9 cellular contexts compared by ENCODE assay signal in the genomic region with DNA sequence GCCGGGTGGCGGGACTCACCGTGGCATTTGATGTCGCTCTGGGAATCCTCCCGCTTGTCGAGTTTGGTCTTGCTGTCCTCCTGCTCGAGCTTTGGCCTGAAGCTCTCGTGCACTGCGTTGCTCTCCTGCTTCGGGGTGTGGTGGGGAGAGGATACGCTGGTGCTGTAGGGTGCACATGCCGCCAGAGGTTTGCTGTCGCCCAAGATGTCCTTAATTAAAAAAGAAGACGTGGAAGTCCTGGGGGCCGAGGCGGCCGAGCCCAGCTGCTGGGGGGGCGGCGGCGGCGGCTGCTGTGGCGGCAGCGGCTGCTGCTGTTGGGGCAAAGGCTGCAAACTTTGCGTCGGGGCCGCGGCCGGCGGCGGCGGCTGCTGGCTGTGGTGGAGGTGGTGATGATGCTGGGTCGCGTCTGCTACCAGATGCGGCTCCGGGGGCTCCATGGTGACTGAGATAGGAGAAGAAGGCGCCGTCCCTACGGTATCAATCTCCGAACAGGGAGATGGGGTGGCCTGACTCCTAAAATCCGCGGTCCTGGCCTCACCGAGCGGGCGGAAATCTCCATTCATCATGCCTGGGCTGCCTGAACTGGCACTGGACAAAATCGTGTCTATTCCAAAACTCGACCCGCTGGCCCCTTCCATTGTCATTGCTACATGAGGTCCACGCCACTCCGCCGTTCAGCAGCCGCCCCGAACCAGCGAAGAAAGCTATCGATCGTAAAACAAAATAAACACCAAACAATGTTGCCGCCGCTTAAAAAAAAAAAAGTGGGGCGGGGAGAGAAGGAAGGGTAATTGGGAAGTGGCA. TPM values are rescaled to one million over a fixed set of nuclear protein-coding genes. Genes with fewer than 3 reads are reported as not detected.
DNase-seq lines count a peak whose midpoint lies in the region; TF ChIP-seq lines count a peak whose summit lies in the region.
"Had no signal": no experiment of that assay in that cellular context is flagged by ENCODE, and none has a peak within 500 bp of the region (broad histone marks: within the 10 kb centered on the region; RNA-seq: fewer than 3 reads in every experiment).

A gene (minus strand): TSS at position 751 of the 804 bp plus-strand sequence. CDS start 107 bp downstream, at position 644.

- peaks cover 92% of the 10 kb centered on the region for H3K27me3 Mint-ChIP-seq in progenitor cell of endocrine pancreas

- H3K4me3 ChIP-seq in epithelial cell of esophagus (ENCODE audit: low read length): peak within 1 kb of the TSS; percentile 8

- H3K36me3 Mint-ChIP-seq in progenitor cell of endocrine pancreas (ENCODE audit: insufficient read depth): no peaks in the 10 kb centered on the region

- H3K9me3 Mint-ChIP-seq in progenitor cell of endocrine pancreas (ENCODE audit: low read depth): no peaks in the 10 kb centered on the region

- TF ChIP-seq CTCF in epithelial cell of esophagus (IDR thresholded peaks at IDR 0.05; ENCODE audit: insufficient read depth, low read depth, low read length, missing control alignments): no peak
- TF ChIP-seq CTCF in progenitor cell of endocrine pancreas (IDR thresholded peaks at IDR 0.05; ENCODE audit: unreplicated experiment): no peak

- peaks cover 11% of the 10 kb centered on the region for H3K4me1 Mint-ChIP-seq in progenitor cell of endocrine pancreas (ENCODE audit: low read depth)

- peak within 1 kb of the TSS; percentile 75 for H3K4me3 Mint-ChIP-seq in progenitor cell of endocrine pancreas (ENCODE audit: low read depth)

- peak; percentile 67 for DNase-seq in ELF-1 (ENCODE audit: low read depth, low spot score)
- DNase-seq in NCI-H510A (lab: John Stamatoyannopoulos, UW): peak; percentile 15
- no peak for DNase-seq in epithelial cell of esophagus (ENCODE audit: low read depth)
- DNase-seq in progenitor cell of endocrine pancreas (ENCODE audit: low spot score, unreplicated experiment): no peak
- DNase-seq in GOT3 (lab: John Stamatoyannopoulos, UW): no peak
- DNase-seq in DMS114 treated with DMSO at 0.1 percent for 48 hours (lab: John Stamatoyannopoulos, UW; ENCODE audit: unreplicated experiment): no peak
- DNase-seq in retina: no peak
- DNase-seq in SKM-1 treated with dmso at 0.1 percent for 144 hours (lab: John Stamatoyannopoulos, UW; ENCODE audit: unreplicated experiment): no peak
- DNase-seq: activated CD4-positive, alpha-beta T cell treated with anti-CD3 and anti-CD28 coated beads for 48 hours had no signal

- peak within 1 kb of the TSS; percentile 91 for H3K27ac Mint-ChIP-seq in progenitor cell of endocrine pancreas

RNA-seq across cellular contexts. Expression of the gene that starts here (rescaled TPM):
- not detected in 2 replicates for total RNA-seq in progenitor cell of endocrine pancreas

Comparison
In these comparisons a context has a peak if more than half of its experiments do, and no peak if none do; other contexts are left out.
1. DNase-seq: peak in ELF-1 (single experiment) and NCI-H510A (single experiment); none in epithelial cell of esophagus (single experiment), progenitor cell of endocrine pancreas (single experiment), GOT3 (single experiment), DMS114 treated with DMSO at 0.1 percent for 48 hours (single experiment), retina (single experiment) and SKM-1 treated with dmso at 0.1 percent for 144 hours (single experiment).